In the genomic region with DNA sequence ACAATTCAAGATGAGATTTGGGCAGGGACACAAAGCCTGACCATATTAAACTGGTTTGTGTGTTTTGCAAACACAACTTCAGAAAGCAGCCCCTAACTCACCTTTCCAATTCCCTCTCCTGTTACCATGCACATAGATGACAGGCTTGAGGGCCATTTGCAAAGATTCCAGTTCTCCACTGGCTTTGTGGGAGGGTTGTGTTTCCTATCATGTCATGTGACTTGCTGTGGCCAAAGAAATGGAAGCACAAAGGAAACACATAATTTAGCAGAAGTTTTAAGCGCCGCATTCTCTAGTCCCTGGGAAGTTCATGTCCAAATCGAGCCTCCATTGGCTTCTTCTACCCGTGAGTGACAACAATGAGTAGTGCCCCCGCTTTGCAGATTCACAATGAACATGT, we compare ENCODE assay signal across 3 cellular contexts.
TF ChIP-seq lines count a peak whose summit lies in the region.

No MANE protein-coding gene starts in this region.

TF ChIP-seq in K562, 482 proteins besides CTCF, POLR2A, EP300 and RAD21:
- TF ChIP-seq ZNF707 (CRISPR knock-in tag; conservative IDR thresholded peaks at IDR 0.05) (no peak), ARID1B (IDR thresholded peaks at IDR 0.05) (no peak), ESRRA (IDR thresholded peaks at IDR 0.05; ENCODE audit: borderline replicate concordance, low read depth) (no peak), MCM2 (IDR thresholded peaks at IDR 0.05; ENCODE audit: low read depth) (no peak)
- TF ChIP-seq, protein P1, sequence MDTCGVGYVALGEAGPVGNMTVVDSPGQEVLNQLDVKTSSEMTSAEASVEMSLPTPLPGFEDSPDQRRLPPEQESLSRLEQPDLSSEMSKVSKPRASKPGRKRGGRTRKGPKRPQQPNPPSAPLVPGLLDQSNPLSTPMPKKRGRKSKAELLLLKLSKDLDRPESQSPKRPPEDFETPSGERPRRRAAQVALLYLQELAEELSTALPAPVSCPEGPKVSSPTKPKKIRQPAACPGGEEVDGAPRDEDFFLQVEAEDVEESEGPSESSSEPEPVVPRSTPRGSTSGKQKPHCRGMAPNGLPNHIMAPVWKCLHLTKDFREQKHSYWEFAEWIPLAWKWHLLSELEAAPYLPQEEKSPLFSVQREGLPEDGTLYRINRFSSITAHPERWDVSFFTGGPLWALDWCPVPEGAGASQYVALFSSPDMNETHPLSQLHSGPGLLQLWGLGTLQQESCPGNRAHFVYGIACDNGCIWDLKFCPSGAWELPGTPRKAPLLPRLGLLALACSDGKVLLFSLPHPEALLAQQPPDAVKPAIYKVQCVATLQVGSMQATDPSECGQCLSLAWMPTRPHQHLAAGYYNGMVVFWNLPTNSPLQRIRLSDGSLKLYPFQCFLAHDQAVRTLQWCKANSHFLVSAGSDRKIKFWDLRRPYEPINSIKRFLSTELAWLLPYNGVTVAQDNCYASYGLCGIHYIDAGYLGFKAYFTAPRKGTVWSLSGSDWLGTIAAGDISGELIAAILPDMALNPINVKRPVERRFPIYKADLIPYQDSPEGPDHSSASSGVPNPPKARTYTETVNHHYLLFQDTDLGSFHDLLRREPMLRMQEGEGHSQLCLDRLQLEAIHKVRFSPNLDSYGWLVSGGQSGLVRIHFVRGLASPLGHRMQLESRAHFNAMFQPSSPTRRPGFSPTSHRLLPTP (IDR thresholded peaks at IDR 0.05; ENCODE audit: borderline replicate concordance, extremely low read depth, insufficient read length), result no peak
- TF ChIP-seq, protein P2, sequence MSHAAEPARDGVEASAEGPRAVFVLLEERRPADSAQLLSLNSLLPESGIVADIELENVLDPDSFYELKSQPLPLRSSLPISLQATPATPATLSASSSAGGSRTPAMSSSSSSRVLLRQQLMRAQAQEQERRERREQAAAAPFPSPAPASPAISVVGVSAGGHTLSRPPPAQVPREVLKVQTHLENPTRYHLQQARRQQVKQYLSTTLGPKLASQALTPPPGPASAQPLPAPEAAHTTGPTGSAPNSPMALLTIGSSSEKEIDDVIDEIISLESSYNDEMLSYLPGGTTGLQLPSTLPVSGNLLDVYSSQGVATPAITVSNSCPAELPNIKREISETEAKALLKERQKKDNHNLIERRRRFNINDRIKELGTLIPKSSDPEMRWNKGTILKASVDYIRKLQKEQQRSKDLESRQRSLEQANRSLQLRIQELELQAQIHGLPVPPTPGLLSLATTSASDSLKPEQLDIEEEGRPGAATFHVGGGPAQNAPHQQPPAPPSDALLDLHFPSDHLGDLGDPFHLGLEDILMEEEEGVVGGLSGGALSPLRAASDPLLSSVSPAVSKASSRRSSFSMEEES (CRISPR knock-in tag; IDR thresholded peaks at IDR 0.05), result peak; percentile 72
- TF ChIP-seq, protein P3, sequence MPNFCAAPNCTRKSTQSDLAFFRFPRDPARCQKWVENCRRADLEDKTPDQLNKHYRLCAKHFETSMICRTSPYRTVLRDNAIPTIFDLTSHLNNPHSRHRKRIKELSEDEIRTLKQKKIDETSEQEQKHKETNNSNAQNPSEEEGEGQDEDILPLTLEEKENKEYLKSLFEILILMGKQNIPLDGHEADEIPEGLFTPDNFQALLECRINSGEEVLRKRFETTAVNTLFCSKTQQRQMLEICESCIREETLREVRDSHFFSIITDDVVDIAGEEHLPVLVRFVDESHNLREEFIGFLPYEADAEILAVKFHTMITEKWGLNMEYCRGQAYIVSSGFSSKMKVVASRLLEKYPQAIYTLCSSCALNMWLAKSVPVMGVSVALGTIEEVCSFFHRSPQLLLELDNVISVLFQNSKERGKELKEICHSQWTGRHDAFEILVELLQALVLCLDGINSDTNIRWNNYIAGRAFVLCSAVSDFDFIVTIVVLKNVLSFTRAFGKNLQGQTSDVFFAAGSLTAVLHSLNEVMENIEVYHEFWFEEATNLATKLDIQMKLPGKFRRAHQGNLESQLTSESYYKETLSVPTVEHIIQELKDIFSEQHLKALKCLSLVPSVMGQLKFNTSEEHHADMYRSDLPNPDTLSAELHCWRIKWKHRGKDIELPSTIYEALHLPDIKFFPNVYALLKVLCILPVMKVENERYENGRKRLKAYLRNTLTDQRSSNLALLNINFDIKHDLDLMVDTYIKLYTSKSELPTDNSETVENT (CRISPR knock-in tag; IDR thresholded peaks at IDR 0.05), result no peak
TF ChIP-seq in K562: peak in this region for 1.

TF ChIP-seq in H1, 55 proteins besides CTCF, POLR2A, EP300 and RAD21:
- TF ChIP-seq CBX5 (IDR thresholded peaks at IDR 0.05; ENCODE audit: low read depth, low read length) (no peak), SIN3A (conservative IDR thresholded peaks at IDR 0.05 in 1 of 2, IDR thresholded peaks at IDR 0.05 in 1 of 2; ENCODE audit: low read depth in 1 of 2, low read length in 2 of 2) (no peak), EZH2 (IDR thresholded peaks at IDR 0.05; ENCODE audit: low read depth, low read length, severe bottlenecking) (no peak), POLR2AphosphoS5 (IDR thresholded peaks at IDR 0.05; ENCODE audit: low read depth, low read length) (no peak), SP4 (IDR thresholded peaks at IDR 0.05; ENCODE audit: low read length) (no peak), SAP30 (IDR thresholded peaks at IDR 0.05; ENCODE audit: insufficient read depth, insufficient replicate concordance, low read length) (no peak), HDAC6 (IDR thresholded peaks at IDR 0.05; ENCODE audit: low read depth, low read length) (no peak)
- TF ChIP-seq, protein P4, sequence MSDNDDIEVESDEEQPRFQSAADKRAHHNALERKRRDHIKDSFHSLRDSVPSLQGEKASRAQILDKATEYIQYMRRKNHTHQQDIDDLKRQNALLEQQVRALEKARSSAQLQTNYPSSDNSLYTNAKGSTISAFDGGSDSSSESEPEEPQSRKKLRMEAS (IDR thresholded peaks at IDR 0.05), result no peak

TF ChIP-seq in GM23338, 12 proteins besides CTCF, POLR2A, EP300 and RAD21:
- TF ChIP-seq NANOG (IDR thresholded peaks at IDR 0.05; ENCODE audit: borderline replicate concordance) (no peak), EZH2phosphoT487 (IDR thresholded peaks at IDR 0.05; ENCODE audit: unreplicated experiment) (no peak), POLR2AphosphoS5 (IDR thresholded peaks at IDR 0.05; ENCODE audit: low read depth) (no peak), JUNB (IDR thresholded peaks at IDR 0.05; ENCODE audit: unreplicated experiment) (no peak), EZH2 (IDR thresholded peaks at IDR 0.05; ENCODE audit: low read depth, unreplicated experiment) (no peak), CREB1 (CRISPR knock-in tag; IDR thresholded peaks at IDR 0.05; ENCODE audit: low read depth) (no peak), ZNF114 (CRISPR knock-in tag; IDR thresholded peaks at IDR 0.05) (no peak), STAT1 (IDR thresholded peaks at IDR 0.05; ENCODE audit: unreplicated experiment) (no peak), ZNF331 (CRISPR knock-in tag; IDR thresholded peaks at IDR 0.05; ENCODE audit: low read depth) (no peak)
- TF ChIP-seq, protein P5, sequence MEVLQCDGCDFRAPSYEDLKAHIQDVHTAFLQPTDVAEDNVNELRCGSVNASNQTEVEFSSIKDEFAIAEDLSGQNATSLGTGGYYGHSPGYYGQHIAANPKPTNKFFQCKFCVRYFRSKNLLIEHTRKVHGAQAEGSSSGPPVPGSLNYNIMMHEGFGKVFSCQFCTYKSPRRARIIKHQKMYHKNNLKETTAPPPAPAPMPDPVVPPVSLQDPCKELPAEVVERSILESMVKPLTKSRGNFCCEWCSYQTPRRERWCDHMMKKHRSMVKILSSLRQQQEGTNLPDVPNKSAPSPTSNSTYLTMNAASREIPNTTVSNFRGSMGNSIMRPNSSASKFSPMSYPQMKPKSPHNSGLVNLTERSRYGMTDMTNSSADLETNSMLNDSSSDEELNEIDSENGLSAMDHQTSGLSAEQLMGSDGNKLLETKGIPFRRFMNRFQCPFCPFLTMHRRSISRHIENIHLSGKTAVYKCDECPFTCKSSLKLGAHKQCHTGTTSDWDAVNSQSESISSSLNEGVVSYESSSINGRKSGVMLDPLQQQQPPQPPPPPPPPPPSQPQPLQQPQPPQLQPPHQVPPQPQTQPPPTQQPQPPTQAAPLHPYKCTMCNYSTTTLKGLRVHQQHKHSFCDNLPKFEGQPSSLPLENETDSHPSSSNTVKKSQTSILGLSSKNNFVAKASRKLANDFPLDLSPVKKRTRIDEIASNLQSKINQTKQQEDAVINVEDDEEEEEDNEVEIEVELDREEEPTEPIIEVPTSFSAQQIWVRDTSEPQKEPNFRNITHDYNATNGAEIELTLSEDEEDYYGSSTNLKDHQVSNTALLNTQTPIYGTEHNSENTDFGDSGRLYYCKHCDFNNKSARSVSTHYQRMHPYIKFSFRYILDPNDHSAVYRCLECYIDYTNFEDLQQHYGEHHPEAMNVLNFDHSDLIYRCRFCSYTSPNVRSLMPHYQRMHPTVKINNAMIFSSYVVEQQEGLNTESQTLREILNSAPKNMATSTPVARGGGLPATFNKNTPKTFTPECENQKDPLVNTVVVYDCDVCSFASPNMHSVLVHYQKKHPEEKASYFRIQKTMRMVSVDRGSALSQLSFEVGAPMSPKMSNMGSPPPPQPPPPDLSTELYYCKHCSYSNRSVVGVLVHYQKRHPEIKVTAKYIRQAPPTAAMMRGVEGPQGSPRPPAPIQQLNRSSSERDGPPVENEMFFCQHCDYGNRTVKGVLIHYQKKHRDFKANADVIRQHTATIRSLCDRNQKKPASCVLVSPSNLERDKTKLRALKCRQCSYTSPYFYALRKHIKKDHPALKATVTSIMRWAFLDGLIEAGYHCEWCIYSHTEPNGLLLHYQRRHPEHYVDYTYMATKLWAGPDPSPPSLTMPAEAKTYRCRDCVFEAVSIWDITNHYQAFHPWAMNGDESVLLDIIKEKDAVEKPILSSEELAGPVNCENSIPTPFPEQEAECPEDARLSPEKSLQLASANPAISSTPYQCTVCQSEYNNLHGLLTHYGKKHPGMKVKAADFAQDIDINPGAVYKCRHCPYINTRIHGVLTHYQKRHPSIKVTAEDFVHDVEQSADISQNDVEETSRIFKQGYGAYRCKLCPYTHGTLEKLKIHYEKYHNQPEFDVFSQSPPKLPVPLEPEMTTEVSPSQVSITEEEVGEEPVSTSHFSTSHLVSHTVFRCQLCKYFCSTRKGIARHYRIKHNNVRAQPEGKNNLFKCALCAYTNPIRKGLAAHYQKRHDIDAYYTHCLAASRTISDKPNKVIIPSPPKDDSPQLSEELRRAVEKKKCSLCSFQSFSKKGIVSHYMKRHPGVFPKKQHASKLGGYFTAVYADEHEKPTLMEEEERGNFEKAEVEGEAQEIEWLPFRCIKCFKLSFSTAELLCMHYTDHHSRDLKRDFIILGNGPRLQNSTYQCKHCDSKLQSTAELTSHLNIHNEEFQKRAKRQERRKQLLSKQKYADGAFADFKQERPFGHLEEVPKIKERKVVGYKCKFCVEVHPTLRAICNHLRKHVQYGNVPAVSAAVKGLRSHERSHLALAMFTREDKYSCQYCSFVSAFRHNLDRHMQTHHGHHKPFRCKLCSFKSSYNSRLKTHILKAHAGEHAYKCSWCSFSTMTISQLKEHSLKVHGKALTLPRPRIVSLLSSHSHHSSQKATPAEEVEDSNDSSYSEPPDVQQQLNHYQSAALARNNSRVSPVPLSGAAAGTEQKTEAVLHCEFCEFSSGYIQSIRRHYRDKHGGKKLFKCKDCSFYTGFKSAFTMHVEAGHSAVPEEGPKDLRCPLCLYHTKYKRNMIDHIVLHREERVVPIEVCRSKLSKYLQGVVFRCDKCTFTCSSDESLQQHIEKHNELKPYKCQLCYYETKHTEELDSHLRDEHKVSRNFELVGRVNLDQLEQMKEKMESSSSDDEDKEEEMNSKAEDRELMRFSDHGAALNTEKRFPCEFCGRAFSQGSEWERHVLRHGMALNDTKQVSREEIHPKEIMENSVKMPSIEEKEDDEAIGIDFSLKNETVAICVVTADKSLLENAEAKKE (CRISPR knock-in tag; IDR thresholded peaks at IDR 0.05), result no peak
- TF ChIP-seq, protein P6, sequence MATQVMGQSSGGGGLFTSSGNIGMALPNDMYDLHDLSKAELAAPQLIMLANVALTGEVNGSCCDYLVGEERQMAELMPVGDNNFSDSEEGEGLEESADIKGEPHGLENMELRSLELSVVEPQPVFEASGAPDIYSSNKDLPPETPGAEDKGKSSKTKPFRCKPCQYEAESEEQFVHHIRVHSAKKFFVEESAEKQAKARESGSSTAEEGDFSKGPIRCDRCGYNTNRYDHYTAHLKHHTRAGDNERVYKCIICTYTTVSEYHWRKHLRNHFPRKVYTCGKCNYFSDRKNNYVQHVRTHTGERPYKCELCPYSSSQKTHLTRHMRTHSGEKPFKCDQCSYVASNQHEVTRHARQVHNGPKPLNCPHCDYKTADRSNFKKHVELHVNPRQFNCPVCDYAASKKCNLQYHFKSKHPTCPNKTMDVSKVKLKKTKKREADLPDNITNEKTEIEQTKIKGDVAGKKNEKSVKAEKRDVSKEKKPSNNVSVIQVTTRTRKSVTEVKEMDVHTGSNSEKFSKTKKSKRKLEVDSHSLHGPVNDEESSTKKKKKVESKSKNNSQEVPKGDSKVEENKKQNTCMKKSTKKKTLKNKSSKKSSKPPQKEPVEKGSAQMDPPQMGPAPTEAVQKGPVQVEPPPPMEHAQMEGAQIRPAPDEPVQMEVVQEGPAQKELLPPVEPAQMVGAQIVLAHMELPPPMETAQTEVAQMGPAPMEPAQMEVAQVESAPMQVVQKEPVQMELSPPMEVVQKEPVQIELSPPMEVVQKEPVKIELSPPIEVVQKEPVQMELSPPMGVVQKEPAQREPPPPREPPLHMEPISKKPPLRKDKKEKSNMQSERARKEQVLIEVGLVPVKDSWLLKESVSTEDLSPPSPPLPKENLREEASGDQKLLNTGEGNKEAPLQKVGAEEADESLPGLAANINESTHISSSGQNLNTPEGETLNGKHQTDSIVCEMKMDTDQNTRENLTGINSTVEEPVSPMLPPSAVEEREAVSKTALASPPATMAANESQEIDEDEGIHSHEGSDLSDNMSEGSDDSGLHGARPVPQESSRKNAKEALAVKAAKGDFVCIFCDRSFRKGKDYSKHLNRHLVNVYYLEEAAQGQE (IDR thresholded peaks at IDR 0.05; ENCODE audit: unreplicated experiment), result no peak
- TF ChIP-seq, protein P7, sequence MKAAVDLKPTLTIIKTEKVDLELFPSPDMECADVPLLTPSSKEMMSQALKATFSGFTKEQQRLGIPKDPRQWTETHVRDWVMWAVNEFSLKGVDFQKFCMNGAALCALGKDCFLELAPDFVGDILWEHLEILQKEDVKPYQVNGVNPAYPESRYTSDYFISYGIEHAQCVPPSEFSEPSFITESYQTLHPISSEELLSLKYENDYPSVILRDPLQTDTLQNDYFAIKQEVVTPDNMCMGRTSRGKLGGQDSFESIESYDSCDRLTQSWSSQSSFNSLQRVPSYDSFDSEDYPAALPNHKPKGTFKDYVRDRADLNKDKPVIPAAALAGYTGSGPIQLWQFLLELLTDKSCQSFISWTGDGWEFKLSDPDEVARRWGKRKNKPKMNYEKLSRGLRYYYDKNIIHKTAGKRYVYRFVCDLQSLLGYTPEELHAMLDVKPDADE (IDR thresholded peaks at IDR 0.05), result no peak
TF ChIP-seq in GM23338: peak in this region for 0.
